ENCODE assay signal across 11 cellular contexts in the genomic region with DNA sequence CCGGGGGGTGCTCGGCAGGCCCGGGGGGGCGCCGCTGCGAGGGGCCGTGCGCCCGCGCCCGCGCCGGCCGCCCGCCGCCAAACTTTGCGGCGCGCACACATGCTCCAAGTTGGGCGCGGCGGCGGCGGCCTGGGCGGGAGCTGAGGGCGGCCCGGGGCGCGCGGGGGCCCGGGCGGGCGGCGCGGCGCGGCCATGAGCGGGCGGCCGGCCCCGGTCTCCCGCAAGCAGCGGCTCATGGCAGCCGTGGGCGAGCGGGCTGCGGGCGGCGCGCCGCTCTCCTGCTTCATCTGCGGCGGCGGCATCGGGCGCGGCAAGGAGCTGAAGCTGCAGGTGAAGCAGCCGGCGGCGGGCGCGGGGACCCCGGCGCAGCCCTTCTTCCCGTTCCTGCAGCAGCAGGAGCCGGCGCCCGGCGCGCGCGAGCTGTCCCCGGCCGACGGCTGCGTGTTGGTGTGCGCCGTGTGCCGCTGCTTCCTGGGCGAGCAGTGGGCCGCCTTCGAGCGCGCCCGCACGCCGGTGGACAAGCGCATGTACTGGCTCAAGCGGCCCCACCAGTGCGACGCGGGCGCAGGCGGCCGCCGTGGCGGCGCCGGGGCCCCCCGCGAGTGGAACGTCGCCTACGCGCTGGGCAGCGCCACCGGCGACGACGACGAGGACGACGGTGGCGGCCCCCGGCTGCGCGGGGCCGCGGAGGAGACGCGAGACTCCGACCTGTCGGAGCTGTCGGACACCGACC. TPM values are rescaled to one million over a fixed set of nuclear protein-coding genes. Genes with fewer than 3 reads are reported as not detected.
DNase-seq lines count a peak whose midpoint lies in the region; ATAC-seq, FAIRE-seq and TF ChIP-seq lines count a peak whose summit lies in the region.
"Had no signal": no experiment of that assay in that cellular context is flagged by ENCODE, and none has a peak within 500 bp of the region (broad histone marks: within the 10 kb centered on the region; RNA-seq: fewer than 3 reads in every experiment).

No MANE protein-coding gene starts in this region.

- H3K4me2 ChIP-seq in HepG2 (ENCODE audit: low read depth, low read length) = peak overlapping the region; percentile 90
- no peak overlapping the region for H3K4me2 ChIP-seq in Karpas-422 (ENCODE audit: low read depth, low read length, poor library complexity, severe bottlenecking)
- H3K4me2 ChIP-seq: KMS-11 had no signal

- H3K9me3 ChIP-seq in HepG2 (ENCODE audit: low read length) = no peaks in the 10 kb centered on the region
- no peaks in the 10 kb centered on the region for H3K9me3 ChIP-seq in vagina
- no peaks in the 10 kb centered on the region for H3K9me3 ChIP-seq in Karpas-422 (ENCODE audit: low read length)

- TF ChIP-seq CTCF in astrocyte of the cerebellum (IDR thresholded peaks at IDR 0.05; ENCODE audit: low read depth, low read length, missing control alignments) = no peak
- TF ChIP-seq CTCF in HepG2 (CRISPR knock-in tag; IDR thresholded peaks at IDR 0.05) = no peak
- TF ChIP-seq CTCF in vagina (IDR thresholded peaks at IDR 0.05) = no peak

- H4K20me1 ChIP-seq in HepG2 (ENCODE audit: insufficient read depth, low read length) (peaks cover 28% of the 10 kb centered on the region; the same call in 1 of the 2 replicates), Karpas-422 (ENCODE audit: insufficient read depth, low read depth, low read length) (no peaks in the 10 kb centered on the region; the same call in 1 of the 2 replicates)

- CTCF ChIA-PET in HepG2 (lab: Yijun Ruan, JAX; ENCODE audit: low intra/inter-chr PET ratio, low total read pairs) = no interaction called here

- no peak for FAIRE-seq in HepG2 (lab: Jason Lieb, UNC)

- H3K9ac ChIP-seq in HepG2 (ENCODE audit: insufficient read depth, low read depth, low read length) = peak overlapping the region; percentile 19; the same call in 1 of the 2 replicates
- H3K9ac ChIP-seq in Karpas-422 (ENCODE audit: low read length) = no peak overlapping the region
- H3K9ac ChIP-seq: KMS-11 had no signal

- TF ChIP-seq RAD21 in HepG2 (CRISPR knock-in tag; IDR thresholded peaks at IDR 0.05) = no peak

- no TSS peak for BruUV-seq in HepG2 (replicated peaks; lab: Mats Ljungman, UMichigan)

- POLR2A ChIA-PET in HepG2 (lab: Yijun Ruan, JAX) = interaction anchor here (0.6 to 6.6 kb wide), 5 partner anchors 10 to 137 kb away, joined by 3 to 47 read pairs (median 16); no protein-coding TSS in a partner anchor

- H2AFZ ChIP-seq in HepG2 (ENCODE audit: low read length) (no peak overlapping the region), Karpas-422 (ENCODE audit: low read length) (no peak overlapping the region)

- intact Hi-C loops in Right ventricle myocardium superior (cut with DNase I) = loop anchor here (5.0 kb wide), 1 partner anchor 37 kb away; no protein-coding TSS in a partner anchor
- intact Hi-C loops in cardiac septum (cut with DNase I) = loop anchor here (5.0 kb wide), 4 partner anchors 42 to 83 kb away; no protein-coding TSS in a partner anchor
- intact Hi-C loops in HepG2 (cut with micrococcal nuclease; ENCODE audit: unreplicated experiment) = loop anchor here (5.0 kb wide), 1 partner anchor 52 kb away; no protein-coding TSS in a partner anchor
- intact Hi-C loops in vagina (cut with DNase I) = no loop called here

- peaks cover 13 to 49% of the 10 kb centered on the region in 2 experiments for H3K27me3 ChIP-seq in HepG2 (ENCODE audit: control insufficient read depth in 1 of 2, insufficient read depth in 2 of 2, low read length in 2 of 2)
- H3K27me3 ChIP-seq in vagina = no peaks in the 10 kb centered on the region
- H3K27me3 ChIP-seq in Karpas-422 (ENCODE audit: low read length) = no peaks in the 10 kb centered on the region

- H3K79me2 ChIP-seq in HepG2 (ENCODE audit: insufficient read depth, low read length) (peaks cover 6% of the 10 kb centered on the region), Karpas-422 (ENCODE audit: low read length) (no peaks in the 10 kb centered on the region)

- TF ChIP-seq EP300 in HepG2 (IDR thresholded peaks at IDR 0.05; ENCODE audit: low read depth in 2 of 2, low read length in 2 of 2) (no peak), HepG2 (CRISPR knock-in tag; IDR thresholded peaks at IDR 0.05; ENCODE audit: borderline replicate concordance) (no peak)

- no peaks in the 10 kb centered on the region for H3K9me2 ChIP-seq in Karpas-422 (replicated peaks; ENCODE audit: insufficient read depth, low read length)

- H3K36me3 ChIP-seq in HepG2 (replicated peaks in 1 of 2; ENCODE audit: control insufficient read depth in 1 of 2, insufficient read depth in 2 of 2, low read length in 2 of 2) (no peaks in the 10 kb centered on the region), vagina (no peaks in the 10 kb centered on the region), Karpas-422 (ENCODE audit: insufficient read depth, low read length) (no peaks in the 10 kb centered on the region)

- H3K27ac ChIP-seq in HepG2 (ENCODE audit: extremely low read length, insufficient read depth, low read length) (no peak overlapping the region), vagina (no peak overlapping the region), Karpas-422 (ENCODE audit: low read length) (no peak overlapping the region)
- H3K27ac ChIP-seq: KMS-11 had no signal

- 2% methylated on average over 20 of the region's 125 CpGs for WGBS in HepG2 (ENCODE audit: low lambda C conversion rate)

- TF ChIP-seq POLR2A in HepG2 (IDR thresholded peaks at IDR 0.05; ENCODE audit: insufficient read depth in 1 of 2, low read depth in 2 of 2, low read length in 2 of 2) (no peak), vagina (IDR thresholded peaks at IDR 0.05) (no peak)

- H3K4me1 ChIP-seq in HepG2 (ENCODE audit: insufficient read depth, low read length) (peaks cover 84% of the 10 kb centered on the region), vagina (peaks cover 68% of the 10 kb centered on the region), Karpas-422 (ENCODE audit: low read length) (no peaks in the 10 kb centered on the region)

- ATAC-seq in Right ventricle myocardium superior (ENCODE audit: poor library complexity) (peak; percentile 1), HepG2 (no peak)
- ATAC-seq: activated T-helper 17 cell treated with anti-CD3 and anti-CD28 coated beads, Interleukin-2, amount 50 U/mL, for 72 hours had no signal

- DNase-seq in Right ventricle myocardium superior = peak; percentile 43
- DNase-seq in cardiac septum (ENCODE audit: low spot score) = no peak
- DNase-seq in astrocyte of the cerebellum (ENCODE audit: low read depth) = no peak
- no peak for DNase-seq in HepG2 (ENCODE audit: low spot score)
- no peak for DNase-seq in vagina (ENCODE audit: extremely low spot score in 2 of 2)
- DNase-seq in Karpas-422 = no peak
- DNase-seq in NCI-H2196 (lab: John Stamatoyannopoulos, UW; ENCODE audit: unreplicated experiment) = no peak
- DNase-seq in NCI-H1694 (lab: John Stamatoyannopoulos, UW) = no peak

- peak overlapping the region; percentile 41 for H3K4me3 ChIP-seq in astrocyte of the cerebellum (ENCODE audit: low read depth, low read length)
- H3K4me3 ChIP-seq in HepG2 (replicated peaks in 1 of 3; ENCODE audit: insufficient read depth in 1 of 3, low read depth in 2 of 3, low read length in 3 of 3) = peak overlapping the region in 2 of 3 experiments; percentile 35 to 65; a peak in 3 of 6 replicates
- H3K4me3 ChIP-seq in vagina = peak overlapping the region; percentile 37 to 83
- no peak overlapping the region for H3K4me3 ChIP-seq in Karpas-422 (ENCODE audit: low read length)

- in situ Hi-C loops in astrocyte of the cerebellum (cut with HindIII; ENCODE audit: low sequenced_read_pairs) = no loop called here
- in situ Hi-C loops in HepG2 (cut with HindIII; ENCODE audit: extremely low pct_ligation_motif_present, low pct_unique_long_range_greater_than_20kb) = no loop called here

TF ChIP-seq in HepG2, 621 proteins besides CTCF, POLR2A, EP300 and RAD21 (continues in another document):
- no peak for TF ChIP-seq ZNF274 (CRISPR knock-in tag; IDR thresholded peaks at IDR 0.05)

RNA-seq across cellular contexts. Expression of gene CIBAR2, which starts 57.2 kb away (rescaled TPM):
- total RNA-seq in Right ventricle myocardium superior (not detected), cardiac septum (not detected), HepG2 (2016; rRNA removed; fragmentation: Illumina TruSeq; extraction: Trizol) (not detected in 2 replicates), vagina (not detected)
- total RNA-seq in HepG2 (2016; cell fraction: cytosol; rRNA removed; fragmentation: Illumina TruSeq; extraction: Trizol; ENCODE audit: low read depth) = not detected in 2 replicates
- total RNA-seq in HepG2 (2016; cell fraction: insoluble cytoplasmic fraction; rRNA removed; fragmentation: Illumina TruSeq; extraction: Trizol) = not detected in 2 replicates
- total RNA-seq in HepG2 (2016; cell fraction: membrane; rRNA removed; fragmentation: Illumina TruSeq; extraction: Trizol) = not detected in 2 replicates
- not detected in 2 replicates for total RNA-seq in HepG2 (2016; cell fraction: nucleus; rRNA removed; fragmentation: Illumina TruSeq; extraction: Trizol)
- not detected in 2 replicates for polyA plus RNA-seq in HepG2 (2011; rRNA removed)
- not detected in 2 replicates for polyA plus RNA-seq in HepG2 (2011; cell fraction: cytosol; rRNA removed)
- not detected in 2 replicates for polyA plus RNA-seq in HepG2 (2011; cell fraction: nucleus; rRNA removed)
- polyA plus RNA-seq in HepG2 (2012) = not detected in 2 replicates
- polyA plus RNA-seq in HepG2 (2016; cell fraction: cytosol; fragmentation: Illumina TruSeq; extraction: Trizol; ENCODE audit: low read depth) = not detected in 2 replicates
- not detected in 2 replicates for polyA plus RNA-seq in HepG2 (2016; cell fraction: insoluble cytoplasmic fraction; fragmentation: Illumina TruSeq; extraction: Trizol; ENCODE audit: low read depth)
- polyA plus RNA-seq in HepG2 (2016; cell fraction: membrane; fragmentation: Illumina TruSeq; extraction: Trizol; ENCODE audit: low read depth) = not detected in 2 replicates
- polyA plus RNA-seq in HepG2 (2016; cell fraction: nucleus; fragmentation: Illumina TruSeq; extraction: Trizol; ENCODE audit: insufficient read depth, low read depth) = not detected in 2 replicates
- polyA minus RNA-seq in HepG2 (2011; rRNA and poly(A)+ RNA removed; ENCODE audit: low replicate concordance) = not detected in 2 replicates
- polyA minus RNA-seq in HepG2 (2011; cell fraction: cytosol; rRNA and poly(A)+ RNA removed) = not detected in 2 replicates
- not detected in 2 replicates for polyA minus RNA-seq in HepG2 (2011; cell fraction: nucleus; rRNA and poly(A)+ RNA removed)
- not detected in 2 replicates for total RNA-seq in Karpas-422 (2014; rRNA removed; shearing (Covaris generic); ENCODE audit: low replicate concordance)
- total RNA-seq: renal cortical epithelial cell had no signal
